ENCODE assay signal across 9 cellular contexts in genomic region chr5:5140051-5141010, GRCh38. TPM values are rescaled to one million over a fixed set of nuclear protein-coding genes. Genes with fewer than 3 reads are reported as not detected.
DNase-seq lines count a peak whose midpoint lies in the region; ATAC-seq, FAIRE-seq and TF ChIP-seq lines count a peak whose summit lies in the region.
"Had no signal": no experiment of that assay in that cellular context is flagged by ENCODE, and none has a peak within 500 bp of the region (broad histone marks: within the 10 kb centered on the region; RNA-seq: fewer than 3 reads in every experiment).

ADAMTS16 (plus strand) TSS chr5:5140330; CDS start chr5:5140468, 138 bp downstream.

- H3K36me3 Mint-ChIP-seq in neural crest cell (ENCODE audit: low read depth), result no peaks in the 10 kb centered on the region

- H4K20me1 ChIP-seq in H1 (replicated peaks in 1 of 2; ENCODE audit: control insufficient read depth in 1 of 2, insufficient read depth in 2 of 2, low read length in 2 of 2), result peaks cover 0 to 3% of the 10 kb centered on the region in 2 experiments

- no peak for ATAC-seq in mucosa of descending colon

- peak within 1 kb of the TSS; percentile 97 for H3K18ac ChIP-seq in H1 (ENCODE audit: extremely low read depth, low read length)

- peak within 1 kb of the TSS; percentile 33; the same call in 1 of the 2 replicates for H2AK5ac ChIP-seq in H1 (ENCODE audit: low read depth, low read length)

- H3K9ac ChIP-seq in HUES6 (ENCODE audit: low read length) (peak within 1 kb of the TSS; percentile 87), H1 (replicated peaks in 1 of 4; ENCODE audit: extremely low read depth in 1 of 4, low read depth in 3 of 4, low read length in 3 of 4) (peak within 1 kb of the TSS; percentile 60 to 90 (median 67))

- H3K27ac ChIP-seq in ACC112 (ENCODE audit: low read depth, low read length), result no peak within 1 kb of the TSS
- peak within 1 kb of the TSS; percentile 71; the same call in 1 of the 2 replicates for H3K27ac ChIP-seq in HUES6 (ENCODE audit: low read depth, low read length)
- H3K27ac ChIP-seq in H1 (ENCODE audit: low read depth, low read length), result no peak within 1 kb of the TSS
- H3K27ac ChIP-seq in transverse colon, result no peak within 1 kb of the TSS

- H2AFZ ChIP-seq in ACC112 (ENCODE audit: low read length, unreplicated experiment), result no peak within 1 kb of the TSS
- peak within 1 kb of the TSS; percentile 51; the same call in 1 of the 2 replicates for H2AFZ ChIP-seq in H1 (ENCODE audit: low read length)

- H2BK12ac ChIP-seq in H1 (ENCODE audit: low read depth, low read length), result peak within 1 kb of the TSS; percentile 94

- peak within 1 kb of the TSS; percentile 65 to 94 for H3K4me2 ChIP-seq in H1 (ENCODE audit: insufficient read depth in 1 of 2, low read depth in 2 of 2, low read length in 2 of 2)

- H2BK120ac ChIP-seq in H1 (replicated peaks; ENCODE audit: low read depth, low read length), result peak within 1 kb of the TSS; percentile 69

- peaks cover 11% of the 10 kb centered on the region for H3K4me1 Mint-ChIP-seq in neural crest cell

- H3K27me3 ChIP-seq in ACC112 (ENCODE audit: insufficient read depth, low read length), result peaks cover 27% of the 10 kb centered on the region
- H3K27me3 ChIP-seq in HUES6 (ENCODE audit: control insufficient read depth, insufficient read depth, low read length), result peaks cover 27% of the 10 kb centered on the region
- peaks cover 0 to 20% (median 8%) of the 10 kb centered on the region in 4 experiments; a peak in 5 of 7 replicates for H3K27me3 ChIP-seq in H1 (replicated peaks in 1 of 4; ENCODE audit: control insufficient read depth in 3 of 4, extremely low read depth in 1 of 4, insufficient read depth in 3 of 4, low read length in 3 of 4)
- H3K27me3 ChIP-seq in transverse colon, result peaks cover 27% of the 10 kb centered on the region

- TF ChIP-seq CTCF in H1 (IDR thresholded peaks at IDR 0.05; ENCODE audit: control extremely low read depth in 1 of 3, insufficient read depth in 1 of 3, low read depth in 1 of 3, low read length in 3 of 3) (peak in 1 of 3 experiments; percentile 4; a peak in 1 of 4 replicates), neural crest cell (conservative IDR thresholded peaks at IDR 0.05) (no peak), transverse colon (IDR thresholded peaks at IDR 0.05) (no peak), mucosa of descending colon (IDR thresholded peaks at IDR 0.05) (no peak)

- in situ Hi-C loops in transverse colon (cut with MboI; ENCODE audit: low pct_ligation_motif_present in 1 of 4, low pct_unique_long_range_greater_than_20kb in 1 of 4, low sequenced_read_pairs in 3 of 4), result loop anchor here in 3 of 4 donors (10.0 to 25.0 kb wide), 3 partner anchors 253 to 274 kb away; partner anchors contain the start of gene ICE1 (in 1 of the 3)

- peak within 1 kb of the TSS; percentile 69 for H3K56ac ChIP-seq in H1 (replicated peaks; ENCODE audit: insufficient read length, low read depth, low read length)

- peak within 1 kb of the TSS; percentile 97 for H4K91ac ChIP-seq in H1 (replicated peaks; ENCODE audit: insufficient read length, low read length)

- TF ChIP-seq POLR2A in H1 (IDR thresholded peaks at IDR 0.05; ENCODE audit: control extremely low read depth in 1 of 2, low read depth in 2 of 2, low read length in 2 of 2) (peak in 1 of 2 experiments; percentile 40; a peak in 2 of 3 replicates), transverse colon (IDR thresholded peaks at IDR 0.05) (no peak)

- no peak within 1 kb of the TSS for H3K27ac Mint-ChIP-seq in neural crest cell (ENCODE audit: unreplicated experiment)

- no peak within 1 kb of the TSS for H3K23ac ChIP-seq in H1 (ENCODE audit: insufficient read length)

- no peak within 1 kb of the TSS for H3K14ac ChIP-seq in H1 (ENCODE audit: insufficient read length)

- TF ChIP-seq EP300 in H1 (IDR thresholded peaks at IDR 0.05; ENCODE audit: borderline replicate concordance in 1 of 2, low read depth in 2 of 2, low read length in 2 of 2) (no peak), transverse colon (IDR thresholded peaks at IDR 0.05; ENCODE audit: low read depth) (no peak)

- POLR2A ChIA-PET in H1 (lab: Charles Lee; ENCODE audit: partially characterized antibody), result interaction anchor here (0.7 to 2.3 kb wide), 10 partner anchors 12 to 283 kb away, joined by 3 to 11 read pairs (median 4); partner anchors contain the start of gene ICE1

- DNase-seq in H1 (ENCODE audit: low read depth in 1 of 2, low spot score in 2 of 2) (peak in 1 of 2 experiments; percentile 78), neural crest cell (ENCODE audit: low read depth, low spot score) (peak; percentile 38), NCI-H187 (lab: John Stamatoyannopoulos, UW) (no peak), transverse colon (no peak), mucosa of descending colon (no peak)
- DNase-seq in activated CD4-positive, alpha-beta T cell treated with anti-CD3 and anti-CD28 coated beads, Interleukin-2, amount 50 U/mL, for 1 hour, result no peak
- DNase-seq: RPMI8226 had no signal

- no peak; a peak in 1 of 4 replicates for TF ChIP-seq RAD21 in H1 (IDR thresholded peaks at IDR 0.05 in 1 of 2, conservative IDR thresholded peaks at IDR 0.05 in 1 of 2; ENCODE audit: low read depth in 2 of 2, low read length in 2 of 2)

- WGBS in H1 (ENCODE audit: extremely low coverage in 1 of 2, insufficient coverage in 1 of 2, insufficient read length in 1 of 2, insufficient replicate concordance in 2 of 2, low coverage in 1 of 2, low lambda C conversion rate in 2 of 2, missing lambda C conversion rate in 1 of 2), 2 experiments, result 1% methylated on average over 46 of the region's 97 CpGs; no CpG with 5 or more reads in 1 of the 2 experiments
- WGBS in transverse colon (ENCODE audit: low coverage in 1 of 2), 2 donors, result 18 to 21% methylated on average over 12 to 45 of the region's 97 CpGs

- no peak for FAIRE-seq in H1 (lab: Jason Lieb, UNC)

- peak within 1 kb of the TSS; percentile 51; the same call in 1 of the 2 replicates for H2BK20ac ChIP-seq in H1 (ENCODE audit: low read length)

- peaks cover 54% of the 10 kb centered on the region for H3K27me3 Mint-ChIP-seq in neural crest cell (ENCODE audit: low read depth)

- no peaks in the 10 kb centered on the region for H3K9me3 Mint-ChIP-seq in neural crest cell

- intact Hi-C loops in transverse colon (cut with DNase I; ENCODE audit: low total_unique reads) (loop anchor here (5.0 kb wide), 1 partner anchor 277 kb away; no protein-coding TSS in a partner anchor), mucosa of descending colon (cut with DNase I, micrococcal nuclease) (loop anchor here (5.0 kb wide), 1 partner anchor 277 kb away; no protein-coding TSS in a partner anchor)

- H3K36me3 ChIP-seq in ACC112 (ENCODE audit: insufficient read depth, low read length) (no peaks in the 10 kb centered on the region), HUES6 (ENCODE audit: control insufficient read depth, insufficient read depth, low read length) (peaks cover 10% of the 10 kb centered on the region), H1 (ENCODE audit: control insufficient read depth in 2 of 4, insufficient read depth in 4 of 4, low read length in 3 of 4) (no peaks in the 10 kb centered on the region; a peak in 1 of 8 replicates), transverse colon (no peaks in the 10 kb centered on the region), mucosa of descending colon (ENCODE audit: low read depth) (no peaks in the 10 kb centered on the region)

- peak within 1 kb of the TSS; percentile 66; the same call in 1 of the 2 replicates for H2BK5ac ChIP-seq in H1 (ENCODE audit: low read depth, low read length)

- peak within 1 kb of the TSS; percentile 52 for H4K5ac ChIP-seq in H1 (ENCODE audit: insufficient read length, low read depth, low read length)

- peak within 1 kb of the TSS; percentile 46; the same call in 1 of the 2 replicates for H2BK15ac ChIP-seq in H1 (ENCODE audit: low read length)

- H3K79me2 ChIP-seq in ACC112 (ENCODE audit: control insufficient read depth, insufficient read depth, low read length, unreplicated experiment), result no peaks in the 10 kb centered on the region
- peaks cover 0 to 3% of the 10 kb centered on the region in 2 experiments; a peak in 1 of 4 replicates for H3K79me2 ChIP-seq in H1 (ENCODE audit: control insufficient read depth in 1 of 2, insufficient read depth in 2 of 2, low read length in 2 of 2)

- H3K4me1 ChIP-seq in ACC112 (ENCODE audit: control insufficient read depth, insufficient read depth, low read length, unreplicated experiment) (no peaks in the 10 kb centered on the region), HUES6 (ENCODE audit: control insufficient read depth, insufficient read depth, low read length) (peaks cover 16% of the 10 kb centered on the region), H1 (replicated peaks in 1 of 4; ENCODE audit: control insufficient read depth in 3 of 4, insufficient read depth in 4 of 4, low read length in 3 of 4) (peaks cover 3 to 13% (median 6%) of the 10 kb centered on the region in 4 experiments; a peak in 6 of 7 replicates), transverse colon (peaks cover 0 to 15% (median 5%) of the 10 kb centered on the region in 4 donors), mucosa of descending colon (ENCODE audit: low read depth) (no peaks in the 10 kb centered on the region)

- CTCF ChIA-PET in H1 (lab: Charles Lee; ENCODE audit: partially characterized antibody), result interaction anchor here (0.6 to 3.2 kb wide), 15 partner anchors 17 to 281 kb away, joined by 3 to 18 read pairs (median 4); no protein-coding TSS in a partner anchor

- H3K4ac ChIP-seq in H1 (replicated peaks; ENCODE audit: insufficient read length, low read depth, low read length), result peak within 1 kb of the TSS; percentile 96

- H3K9me3 ChIP-seq in HUES6 (ENCODE audit: control insufficient read depth, insufficient read depth, low read depth, low read length) (no peaks in the 10 kb centered on the region), H1 (ENCODE audit: insufficient read depth in 2 of 2, low read depth in 1 of 2, low read length in 1 of 2) (no peaks in the 10 kb centered on the region; a peak in 1 of 4 replicates), transverse colon (no peaks in the 10 kb centered on the region), mucosa of descending colon (no peaks in the 10 kb centered on the region)

- peak within 1 kb of the TSS; percentile 88 for H3K4me3 Mint-ChIP-seq in neural crest cell

- H3K23me2 ChIP-seq in H1 (ENCODE audit: low read depth, low read length), result peaks cover 16% of the 10 kb centered on the region; the same call in 1 of the 2 replicates

- H4K8ac ChIP-seq in H1 (ENCODE audit: extremely low read depth, insufficient read depth, low read length), result peak within 1 kb of the TSS; percentile 91

- H3K79me1 ChIP-seq in H1 (ENCODE audit: low read depth, low read length), result peaks cover 2% of the 10 kb centered on the region

- H3K4me3 ChIP-seq in ACC112 (ENCODE audit: low read depth, low read length) (peak within 1 kb of the TSS; percentile 26; the same call in 1 of the 2 replicates), HUES6 (ENCODE audit: low read depth, low read length) (peak within 1 kb of the TSS; percentile 88), H1 (ENCODE audit: extremely low read depth in 1 of 4, insufficient read depth in 2 of 4, low read depth in 3 of 4, low read length in 4 of 4) (peak within 1 kb of the TSS; percentile 64 to 92 (median 78)), transverse colon (peak within 1 kb of the TSS in 2 of 4 donors; percentile 6 to 33), mucosa of descending colon (no peak within 1 kb of the TSS)

RNA-seq across cellular contexts. Expression of gene ADAMTS16, which starts in this region (rescaled TPM):
- total RNA-seq in H1 (2021; fragmentation: NEBNext Ultra II Directional; extraction: Animal tissue kit (Norgen Biotek cat#: 25700)), result 14.6 and 16.0 TPM in 2 replicates
- 3.7 and 3.9 TPM in 2 replicates for polyA plus RNA-seq in H1 (2011; rRNA removed)
- polyA plus RNA-seq in H1 (2011; cell fraction: cytosol; rRNA removed), result 3.8 TPM
- 10.7 TPM for polyA plus RNA-seq in H1 (2011; cell fraction: nucleus; rRNA removed)
- 4.1 to 7.1 TPM (median 5.7 TPM) in 4 replicates for polyA plus RNA-seq in H1 (2012, experiment 1 of 2)
- polyA plus RNA-seq in H1 (2012, experiment 2 of 2), result 1.5 TPM
- polyA plus RNA-seq in H1 (2013, experiment 1 of 2), result 15.1 TPM
- polyA plus RNA-seq in H1 (2013, experiment 2 of 2), result 14.5 TPM
- 12.2 and 14.9 TPM in 2 replicates for polyA minus RNA-seq in H1 (2011; rRNA and poly(A)+ RNA removed)
- polyA minus RNA-seq in H1 (2011; cell fraction: cytosol; rRNA and poly(A)+ RNA removed), result 4.7 TPM
- 35.4 TPM for polyA minus RNA-seq in H1 (2011; cell fraction: nucleus; rRNA and poly(A)+ RNA removed)
- total RNA-seq in neural crest cell (0.23 and 1.7 TPM in 2 replicates), transverse colon (1 to 10 TPM in 1 of 4 donors, under 1 TPM in 1, not detected in 2; 0.68 to 4.4 TPM), mucosa of descending colon (under 1 TPM; 0.10 to 0.35 (median 0.26) TPM)
